ENCODE assay signal across 12 cellular contexts in the genomic region with DNA sequence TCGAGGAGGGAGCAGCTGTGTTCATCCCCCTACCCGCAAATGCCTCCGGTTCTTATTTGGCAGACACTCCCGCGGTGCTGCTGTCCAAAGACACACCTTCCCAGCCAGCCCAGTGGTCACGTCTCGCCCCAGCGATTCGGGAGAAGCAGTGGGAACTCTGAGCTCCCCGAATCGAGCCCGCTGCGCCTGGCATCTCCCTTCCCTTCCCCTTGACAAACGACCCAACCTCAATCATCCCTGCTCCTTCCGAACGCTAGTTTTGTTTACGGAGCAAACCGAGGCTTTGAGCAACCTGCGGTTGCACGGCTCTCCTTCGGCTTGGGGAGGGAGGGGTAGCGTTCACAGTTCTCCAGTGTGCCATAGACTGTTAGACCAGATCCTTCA. TPM values are rescaled to one million over a fixed set of nuclear protein-coding genes. Genes with fewer than 3 reads are reported as not detected.
DNase-seq lines count a peak whose midpoint lies in the region; ATAC-seq and TF ChIP-seq lines count a peak whose summit lies in the region.
"Had no signal": no experiment of that assay in that cellular context is flagged by ENCODE, and none has a peak within 500 bp of the region (broad histone marks: within the 10 kb centered on the region; RNA-seq: fewer than 3 reads in every experiment).

No MANE protein-coding gene starts in this region.

- H3K4me3 Mint-ChIP-seq in activated naive CD4-positive, alpha-beta T cell treated with anti-CD3 and anti-CD28 coated beads for 36 hours, result no peak overlapping the region
- H3K4me3 Mint-ChIP-seq: activated T-cell treated with anti-CD3 and anti-CD28 coated beads, Interleukin-2, amount 50 U/mL, for 24 hours had no signal

- H3K27me3 Mint-ChIP-seq in activated naive CD4-positive, alpha-beta T cell treated with anti-CD3 and anti-CD28 coated beads for 36 hours (ENCODE audit: low read depth), result peaks cover 20% of the 10 kb centered on the region

- no peak overlapping the region for H2BK5ac ChIP-seq in mesenchymal stem cell (ENCODE audit: low read depth, low read length, poor library complexity, severe bottlenecking)

- H3K27ac ChIP-seq in cardiac muscle cell, result no peak overlapping the region
- no peak overlapping the region for H3K27ac ChIP-seq in ectodermal cell (ENCODE audit: insufficient read depth, low read depth, low read length, poor library complexity, severe bottlenecking)
- no peak overlapping the region for H3K27ac ChIP-seq in mesenchymal stem cell (ENCODE audit: low read length, poor library complexity, severe bottlenecking)
- no peak overlapping the region for H3K27ac ChIP-seq in vagina
- H3K27ac ChIP-seq: pancreas had no signal

- H3K18ac ChIP-seq in mesenchymal stem cell (ENCODE audit: low read depth in 1 of 2, low read length in 2 of 2), result no peak overlapping the region

- no peak overlapping the region for H4K8ac ChIP-seq in mesenchymal stem cell (ENCODE audit: low read length)

- WGBS in ectodermal cell, 2 experiments, result 0% methylated on average over 14 to 22 of the region's 22 CpGs
- WGBS in mesenchymal stem cell, result 0% methylated on average over 10 of the region's 22 CpGs

- intact Hi-C loops in cardiac septum (cut with DNase I), result no loop called here
- intact Hi-C loops in vagina (cut with DNase I), result no loop called here
- intact Hi-C loops in activated naive CD4-positive, alpha-beta T cell treated with anti-CD3 and anti-CD28 coated beads for 36 hours (cut with micrococcal nuclease), result no loop called here

- H3K27me3 ChIP-seq in cardiac muscle cell (peaks cover 54% of the 10 kb centered on the region), ectodermal cell (ENCODE audit: control insufficient read depth, insufficient read depth, low read length, poor library complexity, severe bottlenecking) (peaks cover 53% of the 10 kb centered on the region), mesenchymal stem cell (ENCODE audit: control insufficient read depth in 1 of 2, insufficient read depth in 1 of 2, low read length in 2 of 2) (peaks cover 36 to 38% of the 10 kb centered on the region in 2 experiments), vagina (no peaks in the 10 kb centered on the region)

- H2BK15ac ChIP-seq in mesenchymal stem cell (ENCODE audit: low read depth, poor library complexity, severe bottlenecking), result no peak overlapping the region

- H3K9me3 Mint-ChIP-seq in activated naive CD4-positive, alpha-beta T cell treated with anti-CD3 and anti-CD28 coated beads for 36 hours, result no peaks in the 10 kb centered on the region
- H3K9me3 Mint-ChIP-seq: activated T-cell treated with anti-CD3 and anti-CD28 coated beads, Interleukin-2, amount 50 U/mL, for 24 hours had no signal

- no peaks in the 10 kb centered on the region for H3K9me3 ChIP-seq in cardiac muscle cell (ENCODE audit: low read depth)
- H3K9me3 ChIP-seq in ectodermal cell (ENCODE audit: control insufficient read depth, low read length), result no peaks in the 10 kb centered on the region
- no peaks in the 10 kb centered on the region for H3K9me3 ChIP-seq in mesenchymal stem cell (ENCODE audit: control insufficient read depth, low read length)
- no peaks in the 10 kb centered on the region for H3K9me3 ChIP-seq in vagina
- H3K9me3 ChIP-seq: pancreas had no signal

- H2AFZ ChIP-seq in mesenchymal stem cell (ENCODE audit: low read depth, low read length), result no peak overlapping the region

- H3K4me1 ChIP-seq in cardiac muscle cell (ENCODE audit: low read depth) (no peaks in the 10 kb centered on the region), ectodermal cell (ENCODE audit: control insufficient read depth, insufficient read depth, low read length) (no peaks in the 10 kb centered on the region), mesenchymal stem cell (ENCODE audit: control insufficient read depth, insufficient read depth, low read depth, low read length) (peaks cover 10% of the 10 kb centered on the region), vagina (peaks cover 12% of the 10 kb centered on the region)
- H3K4me1 ChIP-seq: pancreas had no signal

- no peak for TF ChIP-seq POLR2A in vagina (IDR thresholded peaks at IDR 0.05)

- H3K36me3 Mint-ChIP-seq in activated naive CD4-positive, alpha-beta T cell treated with anti-CD3 and anti-CD28 coated beads for 36 hours (ENCODE audit: low read depth), result no peaks in the 10 kb centered on the region

- H3K4ac ChIP-seq in mesenchymal stem cell (ENCODE audit: low read depth in 1 of 2, low read length in 2 of 2), result no peak overlapping the region

- H3K36me3 ChIP-seq in cardiac muscle cell (no peaks in the 10 kb centered on the region), ectodermal cell (ENCODE audit: control insufficient read depth, insufficient read depth, low read length) (no peaks in the 10 kb centered on the region), mesenchymal stem cell (ENCODE audit: control insufficient read depth in 1 of 2, insufficient read depth in 2 of 2, low read depth in 1 of 2, low read length in 2 of 2) (no peaks in the 10 kb centered on the region), vagina (no peaks in the 10 kb centered on the region)
- H3K36me3 ChIP-seq: pancreas had no signal

- H3K79me1 ChIP-seq in mesenchymal stem cell (replicated peaks; ENCODE audit: low read length, poor library complexity, severe bottlenecking), result no peaks in the 10 kb centered on the region

- peak overlapping the region; percentile 51 for H3K9ac ChIP-seq in mesenchymal stem cell (ENCODE audit: low read length)

- H2BK12ac ChIP-seq in mesenchymal stem cell (ENCODE audit: low read length in 2 of 2), result no peak overlapping the region

- H3K4me3 ChIP-seq in cardiac muscle cell (peak overlapping the region; percentile 44), ectodermal cell (ENCODE audit: insufficient read depth, low read depth, low read length) (peak overlapping the region; percentile 34), mesenchymal stem cell (ENCODE audit: insufficient read depth in 1 of 2, low read depth in 1 of 2, low read length in 2 of 2) (peak overlapping the region; percentile 54 to 79), vagina (peak overlapping the region; percentile 22 to 24)

- H3K27ac Mint-ChIP-seq in activated naive CD4-positive, alpha-beta T cell treated with anti-CD3 and anti-CD28 coated beads for 36 hours, result no peak overlapping the region
- H3K27ac Mint-ChIP-seq: activated T-cell treated with anti-CD3 and anti-CD28 coated beads, Interleukin-2, amount 50 U/mL, for 24 hours had no signal

- H3K4me1 Mint-ChIP-seq in activated naive CD4-positive, alpha-beta T cell treated with anti-CD3 and anti-CD28 coated beads for 36 hours (ENCODE audit: low read depth), result peaks cover 2% of the 10 kb centered on the region

- CTCF ChIA-PET in activated naive CD4-positive, alpha-beta T cell treated with anti-CD3 and anti-CD28 coated beads for 36 hours (lab: Charles Lee), result no interaction called here

- no peak for TF ChIP-seq CTCF in cardiac muscle cell (IDR thresholded peaks at IDR 0.05; ENCODE audit: low read depth, low read length)
- no peak for TF ChIP-seq CTCF in vagina (IDR thresholded peaks at IDR 0.05)

- no peak overlapping the region for H3K14ac ChIP-seq in mesenchymal stem cell (ENCODE audit: low read length in 2 of 2)

- peak overlapping the region; percentile 88 for H3K4me2 ChIP-seq in mesenchymal stem cell (ENCODE audit: low read length, poor library complexity, severe bottlenecking)

- H2AK5ac ChIP-seq in mesenchymal stem cell (ENCODE audit: low read length, severe bottlenecking), result no peak overlapping the region

- no peak overlapping the region for H3K23ac ChIP-seq in mesenchymal stem cell (ENCODE audit: low read length in 2 of 2)

- DNase-seq in cardiac muscle cell (ENCODE audit: low read depth in 1 of 2, low spot score in 1 of 2), result peak in 1 of 2 donors; percentile 20
- DNase-seq in cardiac septum (ENCODE audit: low spot score), result no peak
- DNase-seq in mesenchymal stem cell, result no peak
- DNase-seq in vagina (ENCODE audit: extremely low spot score in 2 of 2), result no peak
- DNase-seq in HUDEP-2 (lab: John Stamatoyannopoulos, UW; ENCODE audit: unreplicated experiment in 76 of 76), result no peak
- DNase-seq in activated naive CD4-positive, alpha-beta T cell treated with anti-CD3 and anti-CD28 coated beads for 36 hours, result no peak
- DNase-seq: activated T-cell treated with anti-CD3 and anti-CD28 coated beads, Interleukin-2, amount 50 U/mL, for 24 hours; stimulated activated naive CD4-positive, alpha-beta T cell treated with Interleukin-2 at 50 U/mL for 16 hours had no signal

- no peak overlapping the region for H4K91ac ChIP-seq in mesenchymal stem cell (ENCODE audit: low read length)

- no peak overlapping the region for H2BK120ac ChIP-seq in mesenchymal stem cell (ENCODE audit: low read depth, low read length)

- ATAC-seq in esophagus mucosa, result no peak

RNA-seq across cellular contexts. Expression of gene FRMPD4, which starts 0.3 kb away (rescaled TPM):
- total RNA-seq in cardiac muscle cell (1.3 and 1.5 TPM in 2 replicates), cardiac septum (2.0 TPM), vagina (not detected), esophagus mucosa (not detected)
- 0.27 and 0.60 TPM in 2 replicates for polyA plus RNA-seq in cardiac muscle cell
- polyA plus RNA-seq in ectodermal cell (2013, experiment 1 of 4), result not detected
- polyA plus RNA-seq in ectodermal cell (2013, experiment 2 of 4), result not detected
- not detected for polyA plus RNA-seq in ectodermal cell (2013, experiment 3 of 4)
- not detected for polyA plus RNA-seq in ectodermal cell (2013, experiment 4 of 4)
- polyA plus RNA-seq in mesenchymal stem cell (2013, experiment 1 of 2), result 0.03 TPM
- 0.04 TPM for polyA plus RNA-seq in mesenchymal stem cell (2013, experiment 2 of 2)
- total RNA-seq in activated naive CD4-positive, alpha-beta T cell treated with anti-CD3 and anti-CD28 coated beads for 36 hours, result not detected
- total RNA-seq: SK-MEL-5 had no signal
